26 cellular contexts compared by ENCODE assay signal in the genomic region with DNA sequence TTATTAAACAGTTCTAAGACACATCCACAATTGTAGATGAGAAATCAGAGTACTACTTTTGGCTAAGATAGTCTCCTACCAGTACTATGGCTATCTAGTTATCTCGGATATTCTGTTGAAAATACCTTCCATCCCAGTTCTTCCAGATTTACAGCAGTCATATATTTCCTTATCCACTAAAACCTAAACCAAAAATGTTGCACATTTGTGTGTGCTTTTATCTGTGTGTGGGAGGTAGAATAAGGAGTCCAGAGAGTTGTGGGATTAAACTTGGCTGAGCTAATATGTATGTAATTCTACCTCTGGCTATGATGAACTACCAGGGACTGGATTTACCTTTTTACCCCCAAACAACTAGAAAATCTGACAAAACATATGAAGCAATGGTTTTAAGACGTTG. TPM values are rescaled to one million over a fixed set of nuclear protein-coding genes. Genes with fewer than 3 reads are reported as not detected.
"Had no signal": no experiment of that assay in that cellular context is flagged by ENCODE, and none has a peak within 500 bp of the region (broad histone marks: within the 10 kb centered on the region; RNA-seq: fewer than 3 reads in every experiment).

No MANE protein-coding gene starts in this region.

- H3K4me3 ChIP-seq: heart right ventricle, hepatocyte, left ventricle myocardium inferior, lung, ovary, right atrium auricular region, right lobe of liver, tibial nerve, upper lobe of left lung had no signal

- H2AFZ ChIP-seq: hepatocyte had no signal

- H3K4me1 ChIP-seq: heart right ventricle, left ventricle myocardium inferior, right atrium auricular region, tibial nerve, upper lobe of left lung had no signal

- H3K27ac ChIP-seq: heart right ventricle, hepatocyte, left ventricle myocardium inferior, ovary, right atrium auricular region, right lobe of liver, tibial nerve, upper lobe of left lung had no signal

- H3K4me3 Mint-ChIP-seq: memory B cell; natural killer cell; stimulated activated effector memory CD8-positive, alpha-beta T cell treated with anti-CD3 and anti-CD28 coated beads, Interleukin-12 subunit alpha, Interleukin-12 subunit beta, amount 100 ng/mL, for 72 hours; stimulated activated naive CD8-positive, alpha-beta T cell treated with anti-CD3 and anti-CD28 coated beads, Interleukin-15, amount 100 ng/mL, for 72 hours had no signal

- H3K9me3 ChIP-seq: heart right ventricle, left ventricle myocardium inferior, ovary, right atrium auricular region, right lobe of liver, tibial nerve, upper lobe of left lung had no signal

- H3K27ac Mint-ChIP-seq: memory B cell; natural killer cell; progenitor cell of endocrine pancreas; stimulated activated effector memory CD8-positive, alpha-beta T cell treated with anti-CD3 and anti-CD28 coated beads, Interleukin-12 subunit alpha, Interleukin-12 subunit beta, amount 100 ng/mL, for 72 hours had no signal

- DNase-seq: glutamatergic neuron; heart right ventricle; left ventricle myocardium inferior; midbrain; natural killer cell; ovary; right lobe of liver; stimulated activated CD4-positive, alpha-beta T cell treated with anti-CD3 and anti-CD28 coated beads, Interleukin-12 subunit alpha, Interleukin-12 subunit beta, amount 100 ng/mL, for 4 hours; stimulated activated CD4-positive, alpha-beta T cell treated with anti-CD3 and anti-CD28 coated beads, Interleukin-4, amount 100 ng/mL, for 24 hours; stimulated activated naive CD4-positive, alpha-beta T cell treated with Interleukin-2 at 50 U/mL for 16 hours; stimulated activated naive CD8-positive, alpha-beta T cell treated with anti-CD3 and anti-CD28 coated beads, Interleukin-15, amount 100 ng/mL, for 72 hours; substantia nigra; upper lobe of left lung had no signal

- H3K36me3 ChIP-seq: heart right ventricle, left ventricle myocardium inferior, ovary, right atrium auricular region, right lobe of liver, tibial nerve, upper lobe of left lung had no signal

- H3K27me3 ChIP-seq: hepatocyte, ovary, right atrium auricular region, right lobe of liver, tibial nerve, upper lobe of left lung had no signal

- H3K4me2 ChIP-seq: hepatocyte had no signal

- H3K9me3 Mint-ChIP-seq: memory B cell; natural killer cell; stimulated activated effector memory CD8-positive, alpha-beta T cell treated with anti-CD3 and anti-CD28 coated beads, Interleukin-12 subunit alpha, Interleukin-12 subunit beta, amount 100 ng/mL, for 72 hours; stimulated activated naive CD8-positive, alpha-beta T cell treated with anti-CD3 and anti-CD28 coated beads, Interleukin-15, amount 100 ng/mL, for 72 hours had no signal

- H3K4me1 Mint-ChIP-seq: memory B cell; natural killer cell; stimulated activated effector memory CD8-positive, alpha-beta T cell treated with anti-CD3 and anti-CD28 coated beads, Interleukin-12 subunit alpha, Interleukin-12 subunit beta, amount 100 ng/mL, for 72 hours; stimulated activated naive CD8-positive, alpha-beta T cell treated with anti-CD3 and anti-CD28 coated beads, Interleukin-15, amount 100 ng/mL, for 72 hours had no signal

- H3K36me3 Mint-ChIP-seq: memory B cell; natural killer cell; stimulated activated effector memory CD8-positive, alpha-beta T cell treated with anti-CD3 and anti-CD28 coated beads, Interleukin-12 subunit alpha, Interleukin-12 subunit beta, amount 100 ng/mL, for 72 hours had no signal

- H3K79me2 ChIP-seq: hepatocyte had no signal

- ATAC-seq: heart right ventricle; natural killer cell; right lobe of liver; stimulated activated effector memory CD8-positive, alpha-beta T cell treated with anti-CD3 and anti-CD28 coated beads, Interleukin-12 subunit alpha, Interleukin-12 subunit beta, amount 100 ng/mL, for 72 hours; stimulated activated naive CD8-positive, alpha-beta T cell treated with anti-CD3 and anti-CD28 coated beads, Interleukin-15, amount 100 ng/mL, for 72 hours had no signal

RNA-seq across cellular contexts. Expression of a gene that starts 45.0 kb away (rescaled TPM):
- total RNA-seq: heart right ventricle, hepatocyte, left ventricle myocardium inferior, lower leg skin, mesenteric fat pad, omental fat pad, progenitor cell of endocrine pancreas, pulmonary artery endothelial cell, right atrium auricular region, right lobe of liver, skeletal muscle tissue, upper lobe of left lung had no signal
- polyA plus RNA-seq: hepatocyte, neural cell had no signal
